ENCODE assay signal across 26 cellular contexts in genomic region chr5:120450910-120451309, GRCh38. TPM values are rescaled to one million over a fixed set of nuclear protein-coding genes. Genes with fewer than 3 reads are reported as not detected.
DNase-seq lines count a peak whose midpoint lies in the region; ATAC-seq, FAIRE-seq and TF ChIP-seq lines count a peak whose summit lies in the region.
"Had no signal": no experiment of that assay in that cellular context is flagged by ENCODE, and none has a peak within 500 bp of the region (broad histone marks: within the 10 kb centered on the region; RNA-seq: fewer than 3 reads in every experiment).

No MANE protein-coding gene starts in this region.

- H3K27ac Mint-ChIP-seq in astrocyte (ENCODE audit: unreplicated experiment), result peak overlapping the region; percentile 58
- H3K27ac Mint-ChIP-seq: CD14-positive monocyte; CD4-positive, alpha-beta T cell; CD8-positive, alpha-beta memory T cell; HFFc6 had no signal

- peaks cover 2% of the 10 kb centered on the region for H3K9me3 Mint-ChIP-seq in astrocyte (ENCODE audit: unreplicated experiment)
- H3K9me3 Mint-ChIP-seq: CD4-positive, alpha-beta T cell; HFFc6 had no signal

- H3K27me3 ChIP-seq in heart left ventricle, result no peaks in the 10 kb centered on the region
- no peaks in the 10 kb centered on the region for H3K27me3 ChIP-seq in astrocyte (ENCODE audit: insufficient read depth, low read length)
- H3K27me3 ChIP-seq in mesenchymal stem cell (ENCODE audit: control insufficient read depth in 1 of 2, insufficient read depth in 1 of 2, low read length in 2 of 2), result no peaks in the 10 kb centered on the region
- no peaks in the 10 kb centered on the region for H3K27me3 ChIP-seq in upper lobe of right lung
- no peaks in the 10 kb centered on the region for H3K27me3 ChIP-seq in heart right ventricle
- H3K27me3 ChIP-seq: BE2C; BLaER1 treated with 17β-estradiol and CSF1 and Interleukin-3, amounts not matched to agents 10 nM and 100 nM had no signal

- no peaks in the 10 kb centered on the region for H3K79me1 ChIP-seq in mesenchymal stem cell (replicated peaks; ENCODE audit: low read length, poor library complexity, severe bottlenecking)

- intact Hi-C loops in Right ventricle myocardium inferior (cut with DNase I), result no loop called here
- intact Hi-C loops in heart left ventricle (cut with DNase I), result loop anchor here in 5 of 10 donors (5.0 to 10.0 kb wide), 4 partner anchors 296 to 506 kb away; no protein-coding TSS in a partner anchor
- intact Hi-C loops in upper lobe of right lung (cut with DNase I), result no loop called here
- intact Hi-C loops in heart right ventricle (cut with DNase I), result loop anchor here in 2 of 10 donors (10.0 kb wide), 2 partner anchors 396 to 506 kb away; no protein-coding TSS in a partner anchor

- 95 to 100% (median 96%) methylated on average over 5 of the region's 5 CpGs for WGBS in heart left ventricle, 4 donors
- 98% methylated on average over 5 of the region's 5 CpGs for WGBS in mesenchymal stem cell
- 93 to 97% methylated on average over 5 of the region's 5 CpGs for WGBS in heart right ventricle, 2 donors

- peak overlapping the region; percentile 95 to 96 for H2BK12ac ChIP-seq in mesenchymal stem cell (ENCODE audit: low read length in 2 of 2)

- H3K4ac ChIP-seq in mesenchymal stem cell (ENCODE audit: low read depth in 1 of 2, low read length in 2 of 2), result peak overlapping the region; percentile 66 to 71

- H4K91ac ChIP-seq in mesenchymal stem cell (ENCODE audit: low read length), result peak overlapping the region; percentile 96

- no peak for ATAC-seq in Right ventricle myocardium inferior
- no peak for ATAC-seq in heart left ventricle
- peak; percentile 27 for ATAC-seq in upper lobe of right lung
- no peak for ATAC-seq in HG03139 (IDR thresholded peaks at IDR 0.05; ENCODE audit: unreplicated experiment)
- ATAC-seq in heart right ventricle, result no peak
- ATAC-seq: GM12878 had no signal

- peak overlapping the region; percentile 27 for H2BK120ac ChIP-seq in mesenchymal stem cell (ENCODE audit: low read depth, low read length)

- TF ChIP-seq CTCF in heart left ventricle (IDR thresholded peaks at IDR 0.05), result no peak
- no peak for TF ChIP-seq CTCF in astrocyte (IDR thresholded peaks at IDR 0.05; ENCODE audit: insufficient read depth, low read depth, low read length)
- TF ChIP-seq CTCF in upper lobe of right lung (IDR thresholded peaks at IDR 0.05), result no peak
- no peak for TF ChIP-seq CTCF in heart right ventricle (IDR thresholded peaks at IDR 0.05)

- H3K4me3 Mint-ChIP-seq in astrocyte (ENCODE audit: unreplicated experiment), result no peak overlapping the region
- H3K4me3 Mint-ChIP-seq: CD14-positive monocyte; CD4-positive, alpha-beta T cell; CD8-positive, alpha-beta memory T cell; HFFc6 had no signal

- no peak for FAIRE-seq in astrocyte (lab: Jason Lieb, UNC)
- FAIRE-seq: A204.1, D721Med, GM12878, GM19239 had no signal

- no peaks in the 10 kb centered on the region for H3K9me3 ChIP-seq in heart left ventricle
- no peaks in the 10 kb centered on the region for H3K9me3 ChIP-seq in astrocyte (ENCODE audit: insufficient read depth, low read depth, low read length)
- no peaks in the 10 kb centered on the region for H3K9me3 ChIP-seq in mesenchymal stem cell (ENCODE audit: control insufficient read depth, low read length)
- H3K9me3 ChIP-seq in upper lobe of right lung, result no peaks in the 10 kb centered on the region
- peaks cover 0 to 3% (median 0%) of the 10 kb centered on the region in 11 donors for H3K9me3 ChIP-seq in heart right ventricle
- H3K9me3 ChIP-seq: BE2C, HAP-1 had no signal

- peak overlapping the region; percentile 56 to 79 for H3K18ac ChIP-seq in mesenchymal stem cell (ENCODE audit: low read depth in 1 of 2, low read length in 2 of 2)

- no peak overlapping the region for H3K23ac ChIP-seq in mesenchymal stem cell (ENCODE audit: low read length in 2 of 2)

- DNase-seq in Right ventricle myocardium inferior (ENCODE audit: missing footprints), result peak; percentile 52
- DNase-seq in heart left ventricle, result no peak
- no peak for DNase-seq in astrocyte (ENCODE audit: low read depth)
- DNase-seq in mesenchymal stem cell, result no peak
- DNase-seq in upper lobe of right lung, result peak; percentile 55
- no peak for DNase-seq in stimulated activated naive CD4-positive, alpha-beta T cell treated with Interleukin-2 at 50 U/mL for 16 hours (lab: John Stamatoyannopoulos, UW)
- DNase-seq in heart right ventricle, result no peak
- DNase-seq: AML-193; BE2C; CD4-positive, alpha-beta T cell; CD8-positive, alpha-beta memory T cell; DMS 273 treated with DMSO at 0.1 percent for 48 hours; DMS79; EL; GDM1; GM23248; HFFc6 had no signal

- no peak overlapping the region for H3K4me2 ChIP-seq in astrocyte (ENCODE audit: low read length)
- no peak overlapping the region for H3K4me2 ChIP-seq in mesenchymal stem cell (ENCODE audit: low read length, poor library complexity, severe bottlenecking)

- no peak overlapping the region for H2AFZ ChIP-seq in astrocyte (ENCODE audit: low read depth, low read length)
- H2AFZ ChIP-seq in mesenchymal stem cell (ENCODE audit: low read depth, low read length), result no peak overlapping the region
- H2AFZ ChIP-seq: GM23248 had no signal

- no peaks in the 10 kb centered on the region for H3K27me3 Mint-ChIP-seq in astrocyte (ENCODE audit: low read depth, unreplicated experiment)
- H3K27me3 Mint-ChIP-seq: CD4-positive, alpha-beta T cell; CD8-positive, alpha-beta memory T cell had no signal

- H3K4me3 ChIP-seq in heart left ventricle, result no peak overlapping the region
- no peak overlapping the region for H3K4me3 ChIP-seq in astrocyte (ENCODE audit: insufficient read depth, low read depth, low read length)
- no peak overlapping the region for H3K4me3 ChIP-seq in mesenchymal stem cell (ENCODE audit: insufficient read depth in 1 of 2, low read depth in 1 of 2, low read length in 2 of 2)
- H3K4me3 ChIP-seq in upper lobe of right lung, result no peak overlapping the region
- no peak overlapping the region for H3K4me3 ChIP-seq in heart right ventricle
- H3K4me3 ChIP-seq: BLaER1 treated with 17β-estradiol and CSF1 and Interleukin-3, amounts not matched to agents 10 nM and 100 nM; GM12878; GM23248; HAP-1 had no signal

- no peak overlapping the region for H2BK5ac ChIP-seq in mesenchymal stem cell (ENCODE audit: low read depth, low read length, poor library complexity, severe bottlenecking)

- H3K4me1 ChIP-seq in heart left ventricle, result peaks cover 0 to 22% (median 7%) of the 10 kb centered on the region in 12 donors
- H3K4me1 ChIP-seq in astrocyte (ENCODE audit: insufficient read depth, low read length), result peaks cover 25% of the 10 kb centered on the region
- peaks cover 5% of the 10 kb centered on the region for H3K4me1 ChIP-seq in mesenchymal stem cell (ENCODE audit: control insufficient read depth, insufficient read depth, low read depth, low read length)
- peaks cover 3% of the 10 kb centered on the region for H3K4me1 ChIP-seq in upper lobe of right lung
- H3K4me1 ChIP-seq in heart right ventricle, result peaks cover 0 to 41% (median 6%) of the 10 kb centered on the region in 9 donors

- H3K36me3 ChIP-seq in heart left ventricle (no peaks in the 10 kb centered on the region), astrocyte (ENCODE audit: insufficient read depth, low read length) (no peaks in the 10 kb centered on the region), mesenchymal stem cell (ENCODE audit: control insufficient read depth in 1 of 2, insufficient read depth in 2 of 2, low read depth in 1 of 2, low read length in 2 of 2) (no peaks in the 10 kb centered on the region), upper lobe of right lung (no peaks in the 10 kb centered on the region), heart right ventricle (no peaks in the 10 kb centered on the region)
- H3K36me3 ChIP-seq: BE2C; BLaER1 treated with 17β-estradiol and CSF1 and Interleukin-3, amounts not matched to agents 10 nM and 100 nM; HAP-1 had no signal

- H3K9ac ChIP-seq in astrocyte (ENCODE audit: low read length) (no peak overlapping the region), mesenchymal stem cell (ENCODE audit: low read length) (no peak overlapping the region)
- H3K9ac ChIP-seq: BLaER1 treated with 17β-estradiol and CSF1 and Interleukin-3, amounts not matched to agents 10 nM and 100 nM; GM23248 had no signal

- peaks cover 60% of the 10 kb centered on the region for H3K4me1 Mint-ChIP-seq in astrocyte (ENCODE audit: low read depth, unreplicated experiment)
- H3K4me1 Mint-ChIP-seq: CD8-positive, alpha-beta memory T cell had no signal

- peak overlapping the region; percentile 51 for H2AK5ac ChIP-seq in mesenchymal stem cell (ENCODE audit: low read length, severe bottlenecking)

- H3K14ac ChIP-seq in mesenchymal stem cell (ENCODE audit: low read length in 2 of 2), result peak overlapping the region in 1 of 2 experiments; percentile 22

- no peaks in the 10 kb centered on the region for H3K79me2 ChIP-seq in astrocyte (ENCODE audit: insufficient read depth, low read length)

- no peak overlapping the region for H2BK15ac ChIP-seq in mesenchymal stem cell (ENCODE audit: low read depth, poor library complexity, severe bottlenecking)

- peak overlapping the region; percentile 85 for H4K8ac ChIP-seq in mesenchymal stem cell (ENCODE audit: low read length)

- H3K36me3 Mint-ChIP-seq in astrocyte (ENCODE audit: low read depth, unreplicated experiment), result peaks cover 2% of the 10 kb centered on the region
- H3K36me3 Mint-ChIP-seq: CD14-positive monocyte; CD8-positive, alpha-beta memory T cell had no signal

- TF ChIP-seq POLR2A in heart left ventricle (IDR thresholded peaks at IDR 0.05), result no peak

- H3K27ac ChIP-seq in heart left ventricle, result peak overlapping the region in 1 of 12 donors; percentile 49
- no peak overlapping the region for H3K27ac ChIP-seq in astrocyte (ENCODE audit: low read depth, low read length)
- H3K27ac ChIP-seq in mesenchymal stem cell (ENCODE audit: low read length, poor library complexity, severe bottlenecking), result no peak overlapping the region
- no peak overlapping the region for H3K27ac ChIP-seq in upper lobe of right lung
- H3K27ac ChIP-seq in heart right ventricle, result no peak overlapping the region
- H3K27ac ChIP-seq: 22Rv1; BLaER1 treated with 17β-estradiol and CSF1 and Interleukin-3, amounts not matched to agents 10 nM and 100 nM; GM23248 had no signal

- no peaks in the 10 kb centered on the region for H4K20me1 ChIP-seq in astrocyte (ENCODE audit: insufficient read depth, low read length)
- H4K20me1 ChIP-seq: BLaER1 treated with 17β-estradiol and CSF1 and Interleukin-3, amounts not matched to agents 10 nM and 100 nM had no signal

RNA-seq across cellular contexts. Expression of gene PRR16, which starts 13.2 kb away (rescaled TPM):
- total RNA-seq in Right ventricle myocardium inferior (12.7 TPM), heart left ventricle (10 to 100 TPM in 3 of 9 donors, 1 to 10 TPM in 6; 4.7 to 18.8 (median 9.0) TPM), astrocyte (8.8 and 9.1 TPM in 2 replicates), upper lobe of right lung (3.1 TPM), heart right ventricle (10 to 100 TPM in 6 of 10 donors, 1 to 10 TPM in 4; 5.6 to 22.9 (median 11.7) TPM)
- polyA plus RNA-seq in heart left ventricle (1 to 10 TPM; 4.0 to 5.2 TPM), heart right ventricle (1 to 10 TPM; 5.3 to 6.1 TPM)
- polyA plus RNA-seq in mesenchymal stem cell (2013, experiment 1 of 2), result 128 TPM
- 137 TPM for polyA plus RNA-seq in mesenchymal stem cell (2013, experiment 2 of 2)
- total RNA-seq: CD4-positive, alpha-beta T cell; CD8-positive, alpha-beta memory T cell; GM12878 had no signal
- polyA plus RNA-seq: CD8-positive, alpha-beta memory T cell; GM12878 had no signal

Comparison
In these comparisons a context has a peak if more than half of its experiments do, and no peak if none do; other contexts are left out.
1. DNase-seq: peak in Right ventricle myocardium inferior (single experiment) and upper lobe of right lung (single experiment); none in heart left ventricle (0 of 5), astrocyte (single experiment), mesenchymal stem cell (single experiment), stimulated activated naive CD4-positive, alpha-beta T cell treated with Interleukin-2 at 50 U/mL for 16 hours (single experiment) and heart right ventricle (0 of 2).